ENCODE assay signal across 1 cellular context in genomic region chr2:200742426-200742825, GRCh38.
TF ChIP-seq lines count a peak whose summit lies in the region.

No MANE protein-coding gene starts in this region.

TF ChIP-seq in IMR-90, 13 proteins besides CTCF, POLR2A, EP300 and RAD21:
- TF ChIP-seq RFX5 (IDR thresholded peaks at IDR 0.05; ENCODE audit: low read depth, low read length) (no peak), MAZ (IDR thresholded peaks at IDR 0.05; ENCODE audit: borderline replicate concordance, low read depth, low read length) (no peak), MXI1 (IDR thresholded peaks at IDR 0.05; ENCODE audit: borderline replicate concordance, low read depth, low read length) (no peak), MAFK (IDR thresholded peaks at IDR 0.05; ENCODE audit: low read depth, low read length) (no peak), ELK1 (IDR thresholded peaks at IDR 0.05; ENCODE audit: borderline replicate concordance, low read depth, low read length) (no peak), CEBPB (IDR thresholded peaks at IDR 0.05; ENCODE audit: low read depth, low read length) (no peak), SMC3 (IDR thresholded peaks at IDR 0.05; ENCODE audit: low read depth, low read length) (no peak), CHD1 (IDR thresholded peaks at IDR 0.05; ENCODE audit: low read depth, low read length) (no peak), USF2 (IDR thresholded peaks at IDR 0.05; ENCODE audit: low read depth, low read length) (no peak), FOS (IDR thresholded peaks at IDR 0.05; ENCODE audit: low read depth, low read length) (no peak), NFE2L2 (IDR thresholded peaks at IDR 0.05; ENCODE audit: low read depth, low read length) (no peak)
